ENCODE assay signal across 17 cellular contexts in the genomic region with DNA sequence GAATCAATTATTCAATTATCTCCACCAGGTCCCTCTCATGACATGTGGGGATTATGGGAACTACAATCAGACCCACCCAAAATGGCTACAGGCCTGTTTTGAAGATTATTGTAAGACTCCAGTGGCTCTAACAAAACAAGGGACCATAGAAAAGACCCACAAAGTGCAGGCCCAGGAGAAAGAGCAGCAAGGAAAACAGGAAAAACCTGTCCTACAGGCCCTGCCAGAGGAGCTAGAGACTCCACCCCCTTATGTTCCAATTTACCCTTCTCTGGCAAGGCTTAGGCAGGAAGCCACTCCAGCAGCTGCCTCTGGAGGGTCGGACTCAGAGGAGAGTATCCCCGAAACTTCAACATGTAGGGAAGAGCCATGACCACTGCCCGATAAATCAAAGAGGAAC.
A peak's percentile ranks its signal among the peaks of the same experiment; 100 is the strongest.
DNase-seq lines count a peak whose midpoint lies in the region; ATAC-seq and TF ChIP-seq lines count a peak whose summit lies in the region.
"Had no signal": no experiment of that assay in that cellular context is flagged by ENCODE, and none has a peak within 500 bp of the region (broad histone marks: within the 10 kb centered on the region; RNA-seq: fewer than 3 reads in every experiment).

No MANE protein-coding gene starts in this region.

- H4K20me1 ChIP-seq in SK-N-SH (ENCODE audit: insufficient read depth) = no peaks in the 10 kb centered on the region

- no peak for TF ChIP-seq RAD21 in SK-N-SH (IDR thresholded peaks at IDR 0.05; ENCODE audit: low read length)

- no peak for TF ChIP-seq EP300 in SK-N-SH (IDR thresholded peaks at IDR 0.05; ENCODE audit: borderline replicate concordance in 1 of 2, low read depth in 1 of 2, low read length in 1 of 2)

- H3K4me3 ChIP-seq in body of pancreas = no peak overlapping the region
- no peak overlapping the region for H3K4me3 ChIP-seq in SK-N-SH (ENCODE audit: low read depth in 2 of 2, low read length in 1 of 2)
- H3K4me3 ChIP-seq: ovary had no signal

- POLR2A ChIA-PET in SK-N-SH (lab: Yijun Ruan, JAX) = no interaction called here

- H2AFZ ChIP-seq in SK-N-SH (ENCODE audit: low read depth) = no peak overlapping the region

- no peak overlapping the region for H3K9ac ChIP-seq in SK-N-SH

- H3K36me3 ChIP-seq in body of pancreas (replicated peaks in 1 of 2; ENCODE audit: insufficient read depth in 1 of 2, low read depth in 2 of 2) = no peaks in the 10 kb centered on the region
- peaks cover 0 to 4% of the 10 kb centered on the region in 2 experiments for H3K36me3 ChIP-seq in SK-N-SH (replicated peaks in 1 of 2; ENCODE audit: control insufficient read depth in 1 of 2, insufficient read depth in 2 of 2, low read length in 1 of 2)
- H3K36me3 ChIP-seq: ovary had no signal

- 80 to 89% methylated on average over 3 of the region's 3 CpGs for WGBS in body of pancreas, 2 donors
- WGBS in SK-N-SH (ENCODE audit: low lambda C conversion rate) = 50% methylated on average over 2 of the region's 3 CpGs

- intact Hi-C loops in body of pancreas (cut with DNase I) = no loop called here

- H3K79me2 ChIP-seq in SK-N-SH (ENCODE audit: insufficient read depth) = no peaks in the 10 kb centered on the region

- CTCF ChIA-PET in SK-N-SH (lab: Yijun Ruan, JAX) = no interaction called here

- peak; percentile 83 for DNase-seq in DMS53 treated with DMSO at 0.1 percent for 48 hours (lab: John Stamatoyannopoulos, UW; ENCODE audit: unreplicated experiment)
- DNase-seq in NCI-H1105 (lab: John Stamatoyannopoulos, UW) = peak; percentile 8
- peak; percentile 17 to 40 (median 18) for DNase-seq in body of pancreas
- peak; percentile 28 for DNase-seq in left kidney (ENCODE audit: low read depth, low spot score)
- DNase-seq in anterior cingulate cortex (lab: John Stamatoyannopoulos, UW) = no peak
- DNase-seq in SK-N-SH = no peak
- no peak for DNase-seq in KG1 (lab: John Stamatoyannopoulos, UW)
- DNase-seq: activated naive CD8-positive, alpha-beta T cell treated with anti-CD3 and anti-CD28 coated beads, Interleukin-2, amount 50 U/mL, for 24 hours; KBM-7; left ventricle myocardium superior; NCI-H2227 treated with DMSO at 0.1 percent for 48 hours; OCI-M1; ovary; stimulated activated CD4-positive, alpha-beta T cell treated with anti-CD3 and anti-CD28 coated beads, Interleukin-4, amount 100 ng/mL, for 1 hour; T-helper 9 cell had no signal

- peaks cover 1% of the 10 kb centered on the region for H3F3A ChIP-seq in SK-N-SH (replicated peaks; ENCODE audit: insufficient read depth)

- H3K9me2 ChIP-seq in SK-N-SH = no peaks in the 10 kb centered on the region

- H3K9me3 ChIP-seq in body of pancreas (no peaks in the 10 kb centered on the region), SK-N-SH (no peaks in the 10 kb centered on the region)
- H3K9me3 ChIP-seq: ovary had no signal

- no peak for TF ChIP-seq POLR2A in body of pancreas (IDR thresholded peaks at IDR 0.05)

- no peak overlapping the region for H3K4me2 ChIP-seq in SK-N-SH

- no peaks in the 10 kb centered on the region for H3K4me1 ChIP-seq in body of pancreas
- H3K4me1 ChIP-seq in SK-N-SH (ENCODE audit: control insufficient read depth in 1 of 2, insufficient read depth in 2 of 2, low read depth in 1 of 2, low read length in 1 of 2) = no peaks in the 10 kb centered on the region

- no peak for TF ChIP-seq CTCF in body of pancreas (IDR thresholded peaks at IDR 0.05)
- TF ChIP-seq CTCF in SK-N-SH (IDR thresholded peaks at IDR 0.05) = no peak

- H3K27ac ChIP-seq in body of pancreas = no peak overlapping the region
- H3K27ac ChIP-seq in SK-N-SH (ENCODE audit: low read depth in 2 of 2, low read length in 1 of 2) = no peak overlapping the region
- H3K27ac ChIP-seq: ovary had no signal

- ATAC-seq in body of pancreas (peak; percentile 77), HG02885 (IDR thresholded peaks at IDR 0.05; ENCODE audit: poor library complexity, unreplicated experiment) (no peak)
- ATAC-seq: activated CD4-positive, CD25-positive, alpha-beta regulatory T cell treated with anti-CD3 and anti-CD28 coated beads, Interleukin-2, amount 50 U/mL, for 24 hours; activated naive CD8-positive, alpha-beta T cell treated with anti-CD3 and anti-CD28 coated beads, Interleukin-2, amount 50 U/mL, for 24 hours; left ventricle myocardium superior had no signal

- H3K27me3 ChIP-seq in body of pancreas (no peaks in the 10 kb centered on the region), SK-N-SH (ENCODE audit: insufficient read depth) (no peaks in the 10 kb centered on the region; the same call in 1 of the 2 replicates)
- H3K27me3 ChIP-seq: ovary had no signal

TF ChIP-seq in SK-N-SH, 30 proteins besides CTCF, POLR2A, EP300 and RAD21:
- TF ChIP-seq RFX5 (IDR thresholded peaks at IDR 0.05; ENCODE audit: low read length) (no peak), SMC3 (IDR thresholded peaks at IDR 0.05; ENCODE audit: low read depth, low read length) (no peak), NFIC (IDR thresholded peaks at IDR 0.05; ENCODE audit: borderline replicate concordance) (no peak), SIN3A (IDR thresholded peaks at IDR 0.05; ENCODE audit: borderline replicate concordance, low read depth, low read length) (no peak), JUND (IDR thresholded peaks at IDR 0.05) (no peak), POLR2AphosphoS5 (IDR thresholded peaks at IDR 0.05; ENCODE audit: low read depth, low read length) (no peak), RCOR1 (IDR thresholded peaks at IDR 0.05; ENCODE audit: low read length) (no peak)
- TF ChIP-seq, protein P1, sequence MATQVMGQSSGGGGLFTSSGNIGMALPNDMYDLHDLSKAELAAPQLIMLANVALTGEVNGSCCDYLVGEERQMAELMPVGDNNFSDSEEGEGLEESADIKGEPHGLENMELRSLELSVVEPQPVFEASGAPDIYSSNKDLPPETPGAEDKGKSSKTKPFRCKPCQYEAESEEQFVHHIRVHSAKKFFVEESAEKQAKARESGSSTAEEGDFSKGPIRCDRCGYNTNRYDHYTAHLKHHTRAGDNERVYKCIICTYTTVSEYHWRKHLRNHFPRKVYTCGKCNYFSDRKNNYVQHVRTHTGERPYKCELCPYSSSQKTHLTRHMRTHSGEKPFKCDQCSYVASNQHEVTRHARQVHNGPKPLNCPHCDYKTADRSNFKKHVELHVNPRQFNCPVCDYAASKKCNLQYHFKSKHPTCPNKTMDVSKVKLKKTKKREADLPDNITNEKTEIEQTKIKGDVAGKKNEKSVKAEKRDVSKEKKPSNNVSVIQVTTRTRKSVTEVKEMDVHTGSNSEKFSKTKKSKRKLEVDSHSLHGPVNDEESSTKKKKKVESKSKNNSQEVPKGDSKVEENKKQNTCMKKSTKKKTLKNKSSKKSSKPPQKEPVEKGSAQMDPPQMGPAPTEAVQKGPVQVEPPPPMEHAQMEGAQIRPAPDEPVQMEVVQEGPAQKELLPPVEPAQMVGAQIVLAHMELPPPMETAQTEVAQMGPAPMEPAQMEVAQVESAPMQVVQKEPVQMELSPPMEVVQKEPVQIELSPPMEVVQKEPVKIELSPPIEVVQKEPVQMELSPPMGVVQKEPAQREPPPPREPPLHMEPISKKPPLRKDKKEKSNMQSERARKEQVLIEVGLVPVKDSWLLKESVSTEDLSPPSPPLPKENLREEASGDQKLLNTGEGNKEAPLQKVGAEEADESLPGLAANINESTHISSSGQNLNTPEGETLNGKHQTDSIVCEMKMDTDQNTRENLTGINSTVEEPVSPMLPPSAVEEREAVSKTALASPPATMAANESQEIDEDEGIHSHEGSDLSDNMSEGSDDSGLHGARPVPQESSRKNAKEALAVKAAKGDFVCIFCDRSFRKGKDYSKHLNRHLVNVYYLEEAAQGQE (IDR thresholded peaks at IDR 0.05; ENCODE audit: low read depth, low read length) = no peak
TF ChIP-seq in SK-N-SH: peak in this region for 0.

Comparison
In these comparisons a context has a peak if more than half of its experiments do, and no peak if none do; other contexts are left out.
1. DNase-seq: peak in DMS53 treated with DMSO at 0.1 percent for 48 hours (single experiment), NCI-H1105 (single experiment), body of pancreas (4 of 4) and left kidney (single experiment); none in anterior cingulate cortex (0 of 58), SK-N-SH (single experiment) and KG1 (single experiment).